Comparison of ENCODE assay signal across 14 cellular contexts in genomic region chr3:177640319-177640997, GRCh38.
DNase-seq lines count a peak whose midpoint lies in the region; ATAC-seq, FAIRE-seq and TF ChIP-seq lines count a peak whose summit lies in the region.
"Had no signal": no experiment of that assay in that cellular context is flagged by ENCODE, and none has a peak within 500 bp of the region (broad histone marks: within the 10 kb centered on the region; RNA-seq: fewer than 3 reads in every experiment).

No MANE protein-coding gene starts in this region.

- ATAC-seq in HepG2 (no peak), right lobe of liver (no peak), GM19035 (IDR thresholded peaks at IDR 0.05; ENCODE audit: unreplicated experiment) (no peak), PC-3 (no peak)
- ATAC-seq: T-cell had no signal

- TF ChIP-seq RAD21 in HepG2 (CRISPR knock-in tag; IDR thresholded peaks at IDR 0.05), result no peak

- H3K9me2 ChIP-seq in PC-3 (replicated peaks; ENCODE audit: low read length), result no peaks in the 10 kb centered on the region

- no peak for FAIRE-seq in HepG2 (lab: Jason Lieb, UNC)
- FAIRE-seq in small intestine (lab: Jason Lieb, UNC), result no peak
- FAIRE-seq: GM12892, islet of Langerhans had no signal

- 78% methylated on average over 6 of the region's 8 CpGs for WGBS in HepG2 (ENCODE audit: low lambda C conversion rate)
- WGBS in right lobe of liver (ENCODE audit: insufficient coverage, low coverage, low lambda C conversion rate, missing lambda C conversion rate), result 64% methylated on average over 2 of the region's 8 CpGs
- 76 to 83% (median 76%) methylated on average over 8 of the region's 8 CpGs for WGBS in small intestine, 3 donors

- H3K4me2 ChIP-seq in HepG2 (ENCODE audit: low read depth, low read length), result no peak overlapping the region
- H3K4me2 ChIP-seq in PC-3 (ENCODE audit: low read length), result no peak overlapping the region

- DNase-seq in HepG2 (ENCODE audit: low spot score), result no peak
- no peak for DNase-seq in right lobe of liver
- peak; percentile 96 for DNase-seq in NCI-H1436 (lab: John Stamatoyannopoulos, UW)
- peak; percentile 91 for DNase-seq in SHP77 treated with DMSO at 0.1 percent for 48 hours (lab: John Stamatoyannopoulos, UW)
- peak; percentile 38 for DNase-seq in posterior vena cava (ENCODE audit: low spot score)
- no peak for DNase-seq in small intestine
- no peak for DNase-seq in PC-3
- DNase-seq: brain microvascular endothelial cell, esophagus squamous epithelium, T-cell had no signal

- H3K9ac ChIP-seq in HepG2 (ENCODE audit: insufficient read depth, low read depth, low read length) (no peak overlapping the region), PC-3 (ENCODE audit: low read length) (no peak overlapping the region)

- in situ Hi-C loops in HepG2 (cut with HindIII; ENCODE audit: extremely low pct_ligation_motif_present, low pct_unique_long_range_greater_than_20kb), result no loop called here

- H3K79me2 ChIP-seq in HepG2 (ENCODE audit: insufficient read depth, low read length), result no peaks in the 10 kb centered on the region
- H3K79me2 ChIP-seq in PC-3 (ENCODE audit: low read length), result no peaks in the 10 kb centered on the region

- TF ChIP-seq EP300 in HepG2 (IDR thresholded peaks at IDR 0.05; ENCODE audit: low read depth in 2 of 2, low read length in 2 of 2) (no peak), HepG2 (CRISPR knock-in tag; IDR thresholded peaks at IDR 0.05; ENCODE audit: borderline replicate concordance) (no peak)

- H3K9me3 ChIP-seq in HepG2 (ENCODE audit: low read length), result no peaks in the 10 kb centered on the region
- no peaks in the 10 kb centered on the region for H3K9me3 ChIP-seq in right lobe of liver
- no peaks in the 10 kb centered on the region for H3K9me3 ChIP-seq in small intestine (ENCODE audit: control insufficient read depth, low read depth)
- no peaks in the 10 kb centered on the region for H3K9me3 ChIP-seq in PC-3 (ENCODE audit: low read length)
- H3K9me3 ChIP-seq: esophagus squamous epithelium had no signal

- H3K27ac ChIP-seq in HepG2 (ENCODE audit: extremely low read length, insufficient read depth, low read length) (no peak overlapping the region), right lobe of liver (no peak overlapping the region), small intestine (ENCODE audit: low read depth in 1 of 2, low read length in 1 of 2) (no peak overlapping the region), PC-3 (ENCODE audit: low read length) (no peak overlapping the region)
- H3K27ac ChIP-seq: brain microvascular endothelial cell, esophagus squamous epithelium, HL-60 had no signal

- H3F3A ChIP-seq in PC-3 (ENCODE audit: low read length, unreplicated experiment), result no peaks in the 10 kb centered on the region

- H3K36me3 ChIP-seq in HepG2 (replicated peaks in 1 of 2; ENCODE audit: control insufficient read depth in 1 of 2, insufficient read depth in 2 of 2, low read length in 2 of 2) (no peaks in the 10 kb centered on the region), right lobe of liver (no peaks in the 10 kb centered on the region), small intestine (ENCODE audit: control insufficient read depth in 2 of 2, insufficient read depth in 2 of 2, low read length in 2 of 2) (no peaks in the 10 kb centered on the region), PC-3 (ENCODE audit: low read depth, low read length) (no peaks in the 10 kb centered on the region)
- H3K36me3 ChIP-seq: brain microvascular endothelial cell, esophagus squamous epithelium had no signal

- H3K4me1 ChIP-seq in HepG2 (ENCODE audit: insufficient read depth, low read length) (no peaks in the 10 kb centered on the region), right lobe of liver (no peaks in the 10 kb centered on the region), small intestine (ENCODE audit: control insufficient read depth in 2 of 2, insufficient read depth in 1 of 2, low read depth in 1 of 2, low read length in 1 of 2) (no peaks in the 10 kb centered on the region), PC-3 (ENCODE audit: insufficient read depth, low read length) (no peaks in the 10 kb centered on the region)

- intact Hi-C loops in HepG2 (cut with micrococcal nuclease; ENCODE audit: unreplicated experiment) (no loop called here), right lobe of liver (cut with DNase I) (no loop called here), posterior vena cava (cut with DNase I) (no loop called here), PC-3 (cut with micrococcal nuclease) (no loop called here)

- CTCF ChIA-PET in HepG2 (lab: Yijun Ruan, JAX; ENCODE audit: low intra/inter-chr PET ratio, low total read pairs) (no interaction called here), PC-3 (lab: Charles Lee) (no interaction called here)

- TF ChIP-seq CTCF in HepG2 (CRISPR knock-in tag; IDR thresholded peaks at IDR 0.05), result no peak
- no peak for TF ChIP-seq CTCF in right lobe of liver (IDR thresholded peaks at IDR 0.05)
- no peak for TF ChIP-seq CTCF in PC-3 (conservative IDR thresholded peaks at IDR 0.05; ENCODE audit: low read depth, low read length)

- TF ChIP-seq POLR2A in HepG2 (IDR thresholded peaks at IDR 0.05; ENCODE audit: insufficient read depth in 1 of 2, low read depth in 2 of 2, low read length in 2 of 2) (no peak), right lobe of liver (IDR thresholded peaks at IDR 0.05) (no peak)

- H3K27me3 ChIP-seq in HepG2 (ENCODE audit: control insufficient read depth in 1 of 2, insufficient read depth in 2 of 2, low read length in 2 of 2) (no peaks in the 10 kb centered on the region), right lobe of liver (no peaks in the 10 kb centered on the region), small intestine (ENCODE audit: control insufficient read depth in 2 of 2, insufficient read depth in 2 of 2, low read length in 2 of 2) (no peaks in the 10 kb centered on the region), PC-3 (ENCODE audit: low read length) (no peaks in the 10 kb centered on the region)
- H3K27me3 ChIP-seq: brain microvascular endothelial cell, esophagus squamous epithelium had no signal

- H4K20me1 ChIP-seq in HepG2 (ENCODE audit: insufficient read depth, low read length) (no peaks in the 10 kb centered on the region), PC-3 (ENCODE audit: low read length) (no peaks in the 10 kb centered on the region)

- H2AFZ ChIP-seq in HepG2 (ENCODE audit: low read length), result no peak overlapping the region
- no peak overlapping the region for H2AFZ ChIP-seq in PC-3 (ENCODE audit: low read length)

- BruUV-seq in HepG2 (replicated peaks; lab: Mats Ljungman, UMichigan), result no TSS peak
- no TSS peak for BruUV-seq in PC-3 (replicated peaks; lab: Mats Ljungman, UMichigan)

- H3K4me3 ChIP-seq in HepG2 (replicated peaks in 1 of 3; ENCODE audit: insufficient read depth in 1 of 3, low read depth in 2 of 3, low read length in 3 of 3) (no peak overlapping the region), right lobe of liver (no peak overlapping the region), small intestine (ENCODE audit: low read depth in 1 of 2, low read length in 2 of 2) (no peak overlapping the region), PC-3 (ENCODE audit: low read length) (no peak overlapping the region)
- H3K4me3 ChIP-seq: esophagus squamous epithelium had no signal

- POLR2A ChIA-PET in HepG2 (lab: Yijun Ruan, JAX) (no interaction called here), PC-3 (lab: Charles Lee; ENCODE audit: unreplicated experiment) (interaction anchor here (0.5 kb wide), 1 partner anchor 178 kb away, joined by 9 read pairs; no protein-coding TSS in a partner anchor)

TF ChIP-seq in HepG2, 621 proteins besides CTCF, POLR2A, EP300 and RAD21 (continues in another document):
- TF ChIP-seq, protein P1, sequence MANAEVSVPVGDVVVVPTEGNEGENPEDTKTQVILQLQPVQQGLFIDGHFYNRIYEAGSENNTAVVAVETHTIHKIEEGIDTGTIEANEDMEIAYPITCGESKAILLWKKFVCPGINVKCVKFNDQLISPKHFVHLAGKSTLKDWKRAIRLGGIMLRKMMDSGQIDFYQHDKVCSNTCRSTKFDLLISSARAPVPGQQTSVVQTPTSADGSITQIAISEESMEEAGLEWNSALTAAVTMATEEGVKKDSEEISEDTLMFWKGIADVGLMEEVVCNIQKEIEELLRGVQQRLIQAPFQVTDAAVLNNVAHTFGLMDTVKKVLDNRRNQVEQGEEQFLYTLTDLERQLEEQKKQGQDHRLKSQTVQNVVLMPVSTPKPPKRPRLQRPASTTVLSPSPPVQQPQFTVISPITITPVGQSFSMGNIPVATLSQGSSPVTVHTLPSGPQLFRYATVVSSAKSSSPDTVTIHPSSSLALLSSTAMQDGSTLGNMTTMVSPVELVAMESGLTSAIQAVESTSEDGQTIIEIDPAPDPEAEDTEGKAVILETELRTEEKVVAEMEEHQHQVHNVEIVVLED (CRISPR knock-in tag; IDR thresholded peaks at IDR 0.05; ENCODE audit: borderline replicate concordance), result no peak
- TF ChIP-seq NFE2 (CRISPR knock-in tag; IDR thresholded peaks at IDR 0.05), result no peak
- TF ChIP-seq, protein P2, sequence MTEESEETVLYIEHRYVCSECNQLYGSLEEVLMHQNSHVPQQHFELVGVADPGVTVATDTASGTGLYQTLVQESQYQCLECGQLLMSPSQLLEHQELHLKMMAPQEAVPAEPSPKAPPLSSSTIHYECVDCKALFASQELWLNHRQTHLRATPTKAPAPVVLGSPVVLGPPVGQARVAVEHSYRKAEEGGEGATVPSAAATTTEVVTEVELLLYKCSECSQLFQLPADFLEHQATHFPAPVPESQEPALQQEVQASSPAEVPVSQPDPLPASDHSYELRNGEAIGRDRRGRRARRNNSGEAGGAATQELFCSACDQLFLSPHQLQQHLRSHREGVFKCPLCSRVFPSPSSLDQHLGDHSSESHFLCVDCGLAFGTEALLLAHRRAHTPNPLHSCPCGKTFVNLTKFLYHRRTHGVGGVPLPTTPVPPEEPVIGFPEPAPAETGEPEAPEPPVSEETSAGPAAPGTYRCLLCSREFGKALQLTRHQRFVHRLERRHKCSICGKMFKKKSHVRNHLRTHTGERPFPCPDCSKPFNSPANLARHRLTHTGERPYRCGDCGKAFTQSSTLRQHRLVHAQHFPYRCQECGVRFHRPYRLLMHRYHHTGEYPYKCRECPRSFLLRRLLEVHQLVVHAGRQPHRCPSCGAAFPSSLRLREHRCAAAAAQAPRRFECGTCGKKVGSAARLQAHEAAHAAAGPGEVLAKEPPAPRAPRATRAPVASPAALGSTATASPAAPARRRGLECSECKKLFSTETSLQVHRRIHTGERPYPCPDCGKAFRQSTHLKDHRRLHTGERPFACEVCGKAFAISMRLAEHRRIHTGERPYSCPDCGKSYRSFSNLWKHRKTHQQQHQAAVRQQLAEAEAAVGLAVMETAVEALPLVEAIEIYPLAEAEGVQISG (CRISPR knock-in tag; IDR thresholded peaks at IDR 0.05), result peak; percentile 87
- no peak for TF ChIP-seq CEBPG (CRISPR knock-in tag; IDR thresholded peaks at IDR 0.05)
- TF ChIP-seq DNMT3B (CRISPR knock-in tag; conservative IDR thresholded peaks at IDR 0.05), result no peak
- no peak for TF ChIP-seq CENPT (CRISPR knock-in tag; IDR thresholded peaks at IDR 0.05; ENCODE audit: low read depth)
- no peak for TF ChIP-seq FOXK1 (CRISPR knock-in tag; IDR thresholded peaks at IDR 0.05; ENCODE audit: borderline replicate concordance, low read depth)
- TF ChIP-seq ZBTB7A (CRISPR knock-in tag; IDR thresholded peaks at IDR 0.05), result no peak

Comparison
In these comparisons a context has a peak if more than half of its experiments do, and no peak if none do; other contexts are left out.
1. DNase-seq: peak in NCI-H1436 (single experiment), SHP77 treated with DMSO at 0.1 percent for 48 hours (single experiment) and posterior vena cava (single experiment); none in HepG2 (single experiment), right lobe of liver (0 of 3), small intestine (single experiment) and PC-3 (single experiment).